Comparison of ENCODE assay signal across 1 cellular context in the genomic region with DNA sequence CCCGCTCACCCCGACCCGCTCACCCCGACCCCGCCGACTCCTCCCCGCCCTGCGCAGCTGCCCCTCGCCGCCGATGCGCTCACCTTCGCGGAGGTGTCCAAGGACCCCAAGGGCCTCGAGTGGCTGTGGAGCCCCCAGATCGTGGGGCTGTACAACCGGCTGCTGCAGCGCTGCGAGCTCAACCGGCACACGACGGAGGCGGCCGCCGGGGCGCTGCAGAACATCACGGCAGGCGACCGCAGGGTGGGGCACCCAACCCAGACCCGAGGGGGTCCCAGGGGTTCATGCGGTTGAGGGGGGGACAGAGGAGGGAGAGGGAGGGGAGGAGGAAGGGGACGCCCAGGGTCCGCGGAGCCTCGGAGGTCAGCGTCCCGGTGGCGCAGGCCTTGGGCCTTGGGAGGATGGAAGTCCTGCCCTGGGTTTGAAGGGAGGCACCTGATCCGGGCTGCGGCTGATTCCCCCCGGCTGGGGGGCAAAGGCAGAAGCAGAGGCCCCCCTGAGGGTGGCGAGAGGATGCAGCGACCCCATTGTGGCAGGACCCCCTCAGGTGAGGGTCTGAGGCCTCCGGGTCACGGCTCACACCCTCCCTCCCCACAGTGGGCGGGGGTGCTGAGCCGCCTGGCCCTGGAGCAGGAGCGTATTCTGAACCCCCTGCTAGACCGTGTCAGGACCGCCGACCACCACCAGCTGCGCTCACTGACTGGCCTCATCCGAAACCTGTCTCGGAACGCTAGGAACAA.
A peak's percentile ranks its signal among the peaks of the same experiment; 100 is the strongest.
TF ChIP-seq lines count a peak whose summit lies in the region.

No MANE protein-coding gene starts in this region.

TF ChIP-seq in WTC11, 78 proteins besides CTCF, POLR2A, EP300 and RAD21:
- TF ChIP-seq, protein P1, sequence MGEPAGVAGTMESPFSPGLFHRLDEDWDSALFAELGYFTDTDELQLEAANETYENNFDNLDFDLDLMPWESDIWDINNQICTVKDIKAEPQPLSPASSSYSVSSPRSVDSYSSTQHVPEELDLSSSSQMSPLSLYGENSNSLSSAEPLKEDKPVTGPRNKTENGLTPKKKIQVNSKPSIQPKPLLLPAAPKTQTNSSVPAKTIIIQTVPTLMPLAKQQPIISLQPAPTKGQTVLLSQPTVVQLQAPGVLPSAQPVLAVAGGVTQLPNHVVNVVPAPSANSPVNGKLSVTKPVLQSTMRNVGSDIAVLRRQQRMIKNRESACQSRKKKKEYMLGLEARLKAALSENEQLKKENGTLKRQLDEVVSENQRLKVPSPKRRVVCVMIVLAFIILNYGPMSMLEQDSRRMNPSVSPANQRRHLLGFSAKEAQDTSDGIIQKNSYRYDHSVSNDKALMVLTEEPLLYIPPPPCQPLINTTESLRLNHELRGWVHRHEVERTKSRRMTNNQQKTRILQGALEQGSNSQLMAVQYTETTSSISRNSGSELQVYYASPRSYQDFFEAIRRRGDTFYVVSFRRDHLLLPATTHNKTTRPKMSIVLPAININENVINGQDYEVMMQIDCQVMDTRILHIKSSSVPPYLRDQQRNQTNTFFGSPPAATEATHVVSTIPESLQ (CRISPR knock-in tag; IDR thresholded peaks at IDR 0.05) = no peak
- TF ChIP-seq JUN (CRISPR knock-in tag; IDR thresholded peaks at IDR 0.05) (no peak), MXD4 (CRISPR knock-in tag; IDR thresholded peaks at IDR 0.05; ENCODE audit: borderline replicate concordance) (no peak), NFYB (CRISPR knock-in tag; conservative IDR thresholded peaks at IDR 0.05; ENCODE audit: low read depth) (no peak)
- TF ChIP-seq, protein P2, sequence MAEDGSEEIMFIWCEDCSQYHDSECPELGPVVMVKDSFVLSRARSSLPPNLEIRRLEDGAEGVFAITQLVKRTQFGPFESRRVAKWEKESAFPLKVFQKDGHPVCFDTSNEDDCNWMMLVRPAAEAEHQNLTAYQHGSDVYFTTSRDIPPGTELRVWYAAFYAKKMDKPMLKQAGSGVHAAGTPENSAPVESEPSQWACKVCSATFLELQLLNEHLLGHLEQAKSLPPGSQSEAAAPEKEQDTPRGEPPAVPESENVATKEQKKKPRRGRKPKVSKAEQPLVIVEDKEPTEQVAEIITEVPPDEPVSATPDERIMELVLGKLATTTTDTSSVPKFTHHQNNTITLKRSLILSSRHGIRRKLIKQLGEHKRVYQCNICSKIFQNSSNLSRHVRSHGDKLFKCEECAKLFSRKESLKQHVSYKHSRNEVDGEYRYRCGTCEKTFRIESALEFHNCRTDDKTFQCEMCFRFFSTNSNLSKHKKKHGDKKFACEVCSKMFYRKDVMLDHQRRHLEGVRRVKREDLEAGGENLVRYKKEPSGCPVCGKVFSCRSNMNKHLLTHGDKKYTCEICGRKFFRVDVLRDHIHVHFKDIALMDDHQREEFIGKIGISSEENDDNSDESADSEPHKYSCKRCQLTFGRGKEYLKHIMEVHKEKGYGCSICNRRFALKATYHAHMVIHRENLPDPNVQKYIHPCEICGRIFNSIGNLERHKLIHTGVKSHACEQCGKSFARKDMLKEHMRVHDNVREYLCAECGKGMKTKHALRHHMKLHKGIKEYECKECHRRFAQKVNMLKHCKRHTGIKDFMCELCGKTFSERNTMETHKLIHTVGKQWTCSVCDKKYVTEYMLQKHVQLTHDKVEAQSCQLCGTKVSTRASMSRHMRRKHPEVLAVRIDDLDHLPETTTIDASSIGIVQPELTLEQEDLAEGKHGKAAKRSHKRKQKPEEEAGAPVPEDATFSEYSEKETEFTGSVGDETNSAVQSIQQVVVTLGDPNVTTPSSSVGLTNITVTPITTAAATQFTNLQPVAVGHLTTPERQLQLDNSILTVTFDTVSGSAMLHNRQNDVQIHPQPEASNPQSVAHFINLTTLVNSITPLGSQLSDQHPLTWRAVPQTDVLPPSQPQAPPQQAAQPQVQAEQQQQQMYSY (CRISPR knock-in tag; IDR thresholded peaks at IDR 0.05) = 0 out of 2 replicates have a peak, but pooled peaks have one; percentile 8
- TF ChIP-seq, protein P3, sequence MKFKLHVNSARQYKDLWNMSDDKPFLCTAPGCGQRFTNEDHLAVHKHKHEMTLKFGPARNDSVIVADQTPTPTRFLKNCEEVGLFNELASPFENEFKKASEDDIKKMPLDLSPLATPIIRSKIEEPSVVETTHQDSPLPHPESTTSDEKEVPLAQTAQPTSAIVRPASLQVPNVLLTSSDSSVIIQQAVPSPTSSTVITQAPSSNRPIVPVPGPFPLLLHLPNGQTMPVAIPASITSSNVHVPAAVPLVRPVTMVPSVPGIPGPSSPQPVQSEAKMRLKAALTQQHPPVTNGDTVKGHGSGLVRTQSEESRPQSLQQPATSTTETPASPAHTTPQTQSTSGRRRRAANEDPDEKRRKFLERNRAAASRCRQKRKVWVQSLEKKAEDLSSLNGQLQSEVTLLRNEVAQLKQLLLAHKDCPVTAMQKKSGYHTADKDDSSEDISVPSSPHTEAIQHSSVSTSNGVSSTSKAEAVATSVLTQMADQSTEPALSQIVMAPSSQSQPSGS (CRISPR knock-in tag; IDR thresholded peaks at IDR 0.05; ENCODE audit: borderline replicate concordance, low read depth) = no peak
